31 cellular contexts compared by ENCODE assay signal in the genomic region with DNA sequence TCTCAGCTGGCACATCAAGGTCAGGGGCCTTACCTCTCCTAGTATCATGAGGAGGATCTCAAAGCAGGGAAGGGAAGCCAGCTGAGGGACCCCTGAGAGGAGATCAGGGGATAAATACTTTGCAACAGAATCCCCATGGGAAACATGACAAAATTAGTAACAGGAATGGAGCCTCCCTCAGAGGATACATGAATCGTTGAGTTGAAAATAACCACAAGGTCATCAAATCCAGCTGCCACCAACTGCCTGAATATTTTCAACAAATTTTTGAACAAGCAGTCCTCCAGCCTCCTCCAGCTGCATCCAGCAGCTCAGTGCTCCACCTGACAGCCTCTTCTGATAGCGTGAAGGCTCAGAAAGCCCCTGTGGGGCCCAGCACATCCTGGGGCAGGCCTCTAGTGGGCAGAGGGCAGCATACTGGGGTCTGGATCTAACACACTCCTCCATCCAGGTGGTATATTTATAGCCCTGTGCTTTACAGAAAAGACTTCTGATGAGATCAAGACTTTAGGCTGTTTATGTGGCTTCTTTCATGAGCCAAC.
"Had no signal": no experiment of that assay in that cellular context is flagged by ENCODE, and none has a peak within 500 bp of the region (broad histone marks: within the 10 kb centered on the region; RNA-seq: fewer than 3 reads in every experiment).

No MANE protein-coding gene starts in this region.

- ATAC-seq: activated T-helper 17 cell treated with anti-CD3 and anti-CD28 coated beads, Interleukin-2, amount 50 U/mL, for 72 hours; Panc1; Right ventricle myocardium inferior; T-cell had no signal

- H3K36me3 ChIP-seq: adrenal gland, breast epithelium had no signal

- H3K36me3 Mint-ChIP-seq: activated naive CD8-positive, alpha-beta T cell treated with anti-CD3 and anti-CD28 coated beads for 36 hours; T-cell had no signal

- H3K27ac ChIP-seq: adrenal gland, breast epithelium, SK-N-MC, VCaP had no signal

- H3K4me1 Mint-ChIP-seq: activated CD4-positive, alpha-beta memory T cell treated with anti-CD3 and anti-CD28 coated beads, Interleukin-2, amount 10 ng/mL, durations not matched to agents 7 days and 5 days; activated CD4-positive, alpha-beta T cell treated with anti-CD3 and anti-CD28 coated beads, Interleukin-2, amount 10 ng/mL, durations not matched to agents 7 days and 5 days; activated naive CD8-positive, alpha-beta T cell treated with anti-CD3 and anti-CD28 coated beads for 36 hours; activated T-helper 17 cell treated with anti-CD3 and anti-CD28 coated beads, Interleukin-2, amount 50 U/mL, for 72 hours; T-cell had no signal

- H3K4me3 ChIP-seq: adrenal gland, breast epithelium, SK-N-MC had no signal

- H3K27ac Mint-ChIP-seq: activated CD4-positive, alpha-beta memory T cell treated with anti-CD3 and anti-CD28 coated beads, Interleukin-2, amount 10 ng/mL, durations not matched to agents 7 days and 5 days; activated CD4-positive, alpha-beta T cell treated with anti-CD3 and anti-CD28 coated beads, Interleukin-2, amount 10 ng/mL, durations not matched to agents 7 days and 5 days; activated naive CD4-positive, alpha-beta T cell treated with anti-CD3 and anti-CD28 coated beads for 36 hours; activated naive CD8-positive, alpha-beta T cell treated with anti-CD3 and anti-CD28 coated beads for 36 hours; activated T-helper 17 cell treated with anti-CD3 and anti-CD28 coated beads, Interleukin-2, amount 50 U/mL, for 72 hours; T-cell had no signal

- DNase-seq: activated CD4-positive, alpha-beta memory T cell treated with anti-CD3 and anti-CD28 coated beads, Interleukin-2, amount 10 ng/mL, durations not matched to agents 7 days and 5 days; activated CD4-positive, alpha-beta T cell treated with anti-CD3 and anti-CD28 coated beads, Interleukin-2, amount 10 ng/mL, durations not matched to agents 7 days and 5 days; activated CD4-positive, CD25-positive, alpha-beta regulatory T cell; activated gamma-delta T cell; activated naive CD4-positive, alpha-beta T cell treated with anti-CD3 and anti-CD28 coated beads for 36 hours; activated naive CD8-positive, alpha-beta T cell treated with anti-CD3 and anti-CD28 coated beads for 36 hours; activated T-cell treated with anti-CD3 and anti-CD28 coated beads for 4 hours; activated T-cell treated with anti-CD3 and anti-CD28 coated beads, Interleukin-2, amount 50 U/mL, for 48 hours; adrenal gland; aorta; caudate nucleus; Karpas-422; NCI-H1092; NCI-H1417; NCI-H1930; NCI-H345; NCI-H510A; NCI-H526 treated with DMSO at 0.1 percent for 48 hours; NCI-H82; NK-92 treated with Interleukin-12 subunit alpha and Interleukin-12 subunit beta, amount 100 ng/mL, for 24 hours; OCI-M1; RPMI8226; T-cell; T-helper 2 cell; T1000 had no signal

- H3K4me3 Mint-ChIP-seq: activated CD4-positive, alpha-beta memory T cell treated with anti-CD3 and anti-CD28 coated beads, Interleukin-2, amount 10 ng/mL, durations not matched to agents 7 days and 5 days; activated CD4-positive, alpha-beta T cell treated with anti-CD3 and anti-CD28 coated beads, Interleukin-2, amount 10 ng/mL, durations not matched to agents 7 days and 5 days; activated naive CD4-positive, alpha-beta T cell treated with anti-CD3 and anti-CD28 coated beads for 36 hours; activated naive CD8-positive, alpha-beta T cell treated with anti-CD3 and anti-CD28 coated beads for 36 hours; activated T-helper 17 cell treated with anti-CD3 and anti-CD28 coated beads, Interleukin-2, amount 50 U/mL, for 72 hours; T-cell had no signal

- H3K9me3 Mint-ChIP-seq: activated CD4-positive, alpha-beta memory T cell treated with anti-CD3 and anti-CD28 coated beads, Interleukin-2, amount 10 ng/mL, durations not matched to agents 7 days and 5 days; activated CD4-positive, alpha-beta T cell treated with anti-CD3 and anti-CD28 coated beads, Interleukin-2, amount 10 ng/mL, durations not matched to agents 7 days and 5 days; activated naive CD4-positive, alpha-beta T cell treated with anti-CD3 and anti-CD28 coated beads for 36 hours; activated naive CD8-positive, alpha-beta T cell treated with anti-CD3 and anti-CD28 coated beads for 36 hours; activated T-helper 17 cell treated with anti-CD3 and anti-CD28 coated beads, Interleukin-2, amount 50 U/mL, for 72 hours; T-cell had no signal

- H3K4me1 ChIP-seq: adrenal gland, breast epithelium had no signal

- H3K27me3 ChIP-seq: adrenal gland, breast epithelium had no signal

- H3K9me3 ChIP-seq: adrenal gland, breast epithelium had no signal
